21 cellular contexts compared by ENCODE assay signal in genomic region chr1:201459052-201459451, GRCh38. TPM values are rescaled to one million over a fixed set of nuclear protein-coding genes. Genes with fewer than 3 reads are reported as not detected.
DNase-seq lines count a peak whose midpoint lies in the region; ATAC-seq, FAIRE-seq and TF ChIP-seq lines count a peak whose summit lies in the region.
"Had no signal": no experiment of that assay in that cellular context is flagged by ENCODE, and none has a peak within 500 bp of the region (broad histone marks: within the 10 kb centered on the region; RNA-seq: fewer than 3 reads in every experiment).

No MANE protein-coding gene starts in this region.

- no peaks in the 10 kb centered on the region for H3K79me2 ChIP-seq in HepG2 (ENCODE audit: insufficient read depth, low read length)

- H3K9ac ChIP-seq in kidney (ENCODE audit: low read length in 2 of 2) (no peak overlapping the region), HepG2 (ENCODE audit: insufficient read depth, low read depth, low read length) (no peak overlapping the region)
- H3K9ac ChIP-seq: GM23248, KMS-11, SK-N-SH had no signal

- TF ChIP-seq EP300 in HepG2 (IDR thresholded peaks at IDR 0.05; ENCODE audit: low read depth in 2 of 2, low read length in 2 of 2) (no peak), HepG2 (CRISPR knock-in tag; IDR thresholded peaks at IDR 0.05; ENCODE audit: borderline replicate concordance) (no peak)

- 53% methylated on average over 3 of the region's 3 CpGs for WGBS in HepG2 (ENCODE audit: low lambda C conversion rate)

- no peak overlapping the region for H3K4me2 ChIP-seq in HepG2 (ENCODE audit: low read depth, low read length)
- H3K4me2 ChIP-seq: KMS-11, SK-N-SH had no signal

- H3K4me1 ChIP-seq in kidney (ENCODE audit: control insufficient read depth in 1 of 2, insufficient read depth in 1 of 2, low read depth in 1 of 2, low read length in 2 of 2), result peaks cover 4 to 7% of the 10 kb centered on the region in 2 donors
- peaks cover 58 to 72% of the 10 kb centered on the region in 2 donors for H3K4me1 ChIP-seq in gastrocnemius medialis
- peaks cover 46% of the 10 kb centered on the region for H3K4me1 ChIP-seq in HepG2 (ENCODE audit: insufficient read depth, low read length)

- no peak for TF ChIP-seq CTCF in kidney (IDR thresholded peaks at IDR 0.05; ENCODE audit: borderline replicate concordance, extremely low read depth, insufficient read depth)
- no peak for TF ChIP-seq CTCF in gastrocnemius medialis (IDR thresholded peaks at IDR 0.05 in 4 of 5, conservative IDR thresholded peaks at IDR 0.05 in 1 of 5)
- TF ChIP-seq CTCF in HepG2 (CRISPR knock-in tag; IDR thresholded peaks at IDR 0.05), result no peak

- FAIRE-seq in HTR-8/SVneo (lab: Jason Lieb, UNC) (peak; percentile 66), kidney (lab: Jason Lieb, UNC) (no peak), HepG2 (lab: Jason Lieb, UNC) (no peak)

- BruUV-seq in HepG2 (replicated peaks; lab: Mats Ljungman, UMichigan), result no TSS peak

- TF ChIP-seq POLR2A in gastrocnemius medialis (IDR thresholded peaks at IDR 0.05) (no peak), HepG2 (IDR thresholded peaks at IDR 0.05; ENCODE audit: insufficient read depth in 1 of 2, low read depth in 2 of 2, low read length in 2 of 2) (no peak)

- H2AFZ ChIP-seq in HepG2 (ENCODE audit: low read length), result no peak overlapping the region
- H2AFZ ChIP-seq: GM23248 had no signal

- H3K9me3 ChIP-seq in kidney (ENCODE audit: control insufficient read depth in 1 of 2, low read length in 2 of 2) (no peaks in the 10 kb centered on the region), gastrocnemius medialis (no peaks in the 10 kb centered on the region), HepG2 (ENCODE audit: low read length) (no peaks in the 10 kb centered on the region)
- H3K9me3 ChIP-seq: SK-N-SH had no signal

- POLR2A ChIA-PET in HepG2 (lab: Yijun Ruan, JAX), result interaction anchor here (1.0 kb wide), 1 partner anchor 11 kb away, joined by 4 read pairs; no protein-coding TSS in a partner anchor

- H3K27me3 ChIP-seq in gastrocnemius medialis, result no peaks in the 10 kb centered on the region
- H3K27me3 ChIP-seq in HepG2 (ENCODE audit: control insufficient read depth in 1 of 2, insufficient read depth in 2 of 2, low read length in 2 of 2), result peaks cover 0 to 25% of the 10 kb centered on the region in 2 experiments; a peak in 3 of 5 replicates

- ATAC-seq in gastrocnemius medialis (no peak), HepG2 (no peak), HG03280 (IDR thresholded peaks at IDR 0.05; ENCODE audit: unreplicated experiment) (no peak)
- ATAC-seq: HCT116 had no signal

- CTCF ChIA-PET in HepG2 (lab: Yijun Ruan, JAX; ENCODE audit: low intra/inter-chr PET ratio, low total read pairs), result no interaction called here

- H3K4me3 ChIP-seq in kidney (ENCODE audit: low read length in 2 of 2) (no peak overlapping the region), gastrocnemius medialis (no peak overlapping the region), HepG2 (replicated peaks in 1 of 3; ENCODE audit: insufficient read depth in 1 of 3, low read depth in 2 of 3, low read length in 3 of 3) (no peak overlapping the region)
- H3K4me3 ChIP-seq: GM23248 had no signal

- H3K27ac ChIP-seq in kidney (ENCODE audit: low read depth in 2 of 2, low read length in 2 of 2) (no peak overlapping the region), gastrocnemius medialis (peak overlapping the region; percentile 92 to 100 (median 100)), HepG2 (ENCODE audit: extremely low read length, insufficient read depth, low read length) (no peak overlapping the region)
- H3K27ac ChIP-seq: KMS-11 had no signal

- DNase-seq in HTR-8/SVneo (ENCODE audit: insufficient read length, low spot score) (no peak), kidney (peak; percentile 18), gastrocnemius medialis (no peak), HepG2 (ENCODE audit: low spot score) (no peak), RKO (ENCODE audit: low spot score) (no peak), amniotic stem cell (lab: John Stamatoyannopoulos, UW) (no peak)
- DNase-seq: AML-193, DMS 273 treated with DMSO at 0.1 percent for 48 hours, GF-D8, GM23248, MV-4-11, NCI-H1694 treated with DMSO at 0.1 percent for 48 hours, NCI-H510A treated with DMSO at 0.1 percent for 48 hours, NCI-H774, SHP77 treated with DMSO at 0.1 percent for 48 hours, SK-N-SH had no signal

- in situ Hi-C loops in gastrocnemius medialis (cut with MboI; ENCODE audit: low sequenced_read_pairs in 4 of 4) (no loop called here), HepG2 (cut with HindIII; ENCODE audit: extremely low pct_ligation_motif_present, low pct_unique_long_range_greater_than_20kb) (no loop called here)

- TF ChIP-seq RAD21 in HepG2 (CRISPR knock-in tag; IDR thresholded peaks at IDR 0.05), result no peak

- H3K36me3 ChIP-seq in kidney (ENCODE audit: control insufficient read depth in 1 of 2, insufficient read depth in 2 of 2, low read length in 2 of 2), result no peaks in the 10 kb centered on the region
- H3K36me3 ChIP-seq in gastrocnemius medialis, result no peaks in the 10 kb centered on the region
- no peaks in the 10 kb centered on the region for H3K36me3 ChIP-seq in HepG2 (replicated peaks in 1 of 2; ENCODE audit: control insufficient read depth in 1 of 2, insufficient read depth in 2 of 2, low read length in 2 of 2)

- no peaks in the 10 kb centered on the region for H4K20me1 ChIP-seq in HepG2 (ENCODE audit: insufficient read depth, low read length)

- intact Hi-C loops in kidney (cut with DNase I), result no loop called here
- intact Hi-C loops in gastrocnemius medialis (cut with DNase I; ENCODE audit: low total_unique reads), result no loop called here
- intact Hi-C loops in HepG2 (cut with micrococcal nuclease; ENCODE audit: unreplicated experiment), result no loop called here

RNA-seq across cellular contexts. Expression of gene PHLDA3, which starts 9.9 kb away (rescaled TPM):
- 25.6 TPM for total RNA-seq in kidney
- polyA plus RNA-seq in kidney (ENCODE audit: insufficient read depth, low read depth, low replicate concordance), result 27.3 TPM
- total RNA-seq in gastrocnemius medialis, result 10 to 100 TPM in 3 of 4 donors, 1 to 10 TPM in 1; 7.4 to 91.8 (median 62.7) TPM
- total RNA-seq in HepG2 (2016; rRNA removed; fragmentation: Illumina TruSeq; extraction: Trizol), result 29.1 and 33.6 TPM in 2 replicates
- total RNA-seq in HepG2 (2016; cell fraction: cytosol; rRNA removed; fragmentation: Illumina TruSeq; extraction: Trizol; ENCODE audit: low read depth), result 13.4 and 13.7 TPM in 2 replicates
- total RNA-seq in HepG2 (2016; cell fraction: insoluble cytoplasmic fraction; rRNA removed; fragmentation: Illumina TruSeq; extraction: Trizol), result 29.0 and 34.8 TPM in 2 replicates
- total RNA-seq in HepG2 (2016; cell fraction: membrane; rRNA removed; fragmentation: Illumina TruSeq; extraction: Trizol), result 27.3 and 32.8 TPM in 2 replicates
- total RNA-seq in HepG2 (2016; cell fraction: nucleus; rRNA removed; fragmentation: Illumina TruSeq; extraction: Trizol), result 15.5 and 17.9 TPM in 2 replicates
- polyA plus RNA-seq in HepG2 (2011; rRNA removed), result 16.7 and 25.1 TPM in 2 replicates
- 18.1 and 31.9 TPM in 2 replicates for polyA plus RNA-seq in HepG2 (2011; cell fraction: cytosol; rRNA removed)
- 18.6 and 19.4 TPM in 2 replicates for polyA plus RNA-seq in HepG2 (2011; cell fraction: nucleus; rRNA removed)
- 6.9 and 12.1 TPM in 2 replicates for polyA plus RNA-seq in HepG2 (2012)
- polyA plus RNA-seq in HepG2 (2016; cell fraction: cytosol; fragmentation: Illumina TruSeq; extraction: Trizol; ENCODE audit: low read depth), result 23.0 and 26.1 TPM in 2 replicates
- polyA plus RNA-seq in HepG2 (2016; cell fraction: insoluble cytoplasmic fraction; fragmentation: Illumina TruSeq; extraction: Trizol; ENCODE audit: low read depth), result 47.7 and 53.8 TPM in 2 replicates
- 39.2 and 43.9 TPM in 2 replicates for polyA plus RNA-seq in HepG2 (2016; cell fraction: membrane; fragmentation: Illumina TruSeq; extraction: Trizol; ENCODE audit: low read depth)
- 43.9 and 44.6 TPM in 2 replicates for polyA plus RNA-seq in HepG2 (2016; cell fraction: nucleus; fragmentation: Illumina TruSeq; extraction: Trizol; ENCODE audit: insufficient read depth, low read depth)
- 16.2 and 21.4 TPM in 2 replicates for polyA minus RNA-seq in HepG2 (2011; rRNA and poly(A)+ RNA removed; ENCODE audit: low replicate concordance)
- polyA minus RNA-seq in HepG2 (2011; cell fraction: cytosol; rRNA and poly(A)+ RNA removed), result 11.5 and 15.4 TPM in 2 replicates
- polyA minus RNA-seq in HepG2 (2011; cell fraction: nucleus; rRNA and poly(A)+ RNA removed), result 13.6 and 15.2 TPM in 2 replicates
- total RNA-seq: OCI-LY7 had no signal

RNA-seq across cellular contexts. Expression of gene TNNI1, which starts 37.5 kb away (rescaled TPM):
- total RNA-seq in kidney (not detected), gastrocnemius medialis (1,000 to 10,000 TPM in 2 of 4 donors, 100 to 1,000 TPM in 2; 304 to 3,604 (median 1,823) TPM), HepG2 (2016; rRNA removed; fragmentation: Illumina TruSeq; extraction: Trizol) (not detected in 2 replicates)
- polyA plus RNA-seq in kidney (ENCODE audit: insufficient read depth, low read depth, low replicate concordance) (17.7 TPM), HepG2 (2011; rRNA removed) (not detected in 2 replicates)
- total RNA-seq in HepG2 (2016; cell fraction: cytosol; rRNA removed; fragmentation: Illumina TruSeq; extraction: Trizol; ENCODE audit: low read depth), result 0.09 TPM in 1 of 2 replicates, not detected in the other
- total RNA-seq in HepG2 (2016; cell fraction: insoluble cytoplasmic fraction; rRNA removed; fragmentation: Illumina TruSeq; extraction: Trizol), result not detected in 2 replicates
- total RNA-seq in HepG2 (2016; cell fraction: membrane; rRNA removed; fragmentation: Illumina TruSeq; extraction: Trizol), result 0.03 TPM in 1 of 2 replicates, not detected in the other
- total RNA-seq in HepG2 (2016; cell fraction: nucleus; rRNA removed; fragmentation: Illumina TruSeq; extraction: Trizol), result not detected in 2 replicates
- not detected in 2 replicates for polyA plus RNA-seq in HepG2 (2011; cell fraction: cytosol; rRNA removed)
- not detected in 2 replicates for polyA plus RNA-seq in HepG2 (2011; cell fraction: nucleus; rRNA removed)
- 0.59 and 0.61 TPM in 2 replicates for polyA plus RNA-seq in HepG2 (2012)
- not detected in 2 replicates for polyA plus RNA-seq in HepG2 (2016; cell fraction: cytosol; fragmentation: Illumina TruSeq; extraction: Trizol; ENCODE audit: low read depth)
- not detected in 2 replicates for polyA plus RNA-seq in HepG2 (2016; cell fraction: insoluble cytoplasmic fraction; fragmentation: Illumina TruSeq; extraction: Trizol; ENCODE audit: low read depth)
- not detected in 2 replicates for polyA plus RNA-seq in HepG2 (2016; cell fraction: membrane; fragmentation: Illumina TruSeq; extraction: Trizol; ENCODE audit: low read depth)
- polyA plus RNA-seq in HepG2 (2016; cell fraction: nucleus; fragmentation: Illumina TruSeq; extraction: Trizol; ENCODE audit: insufficient read depth, low read depth), result not detected in 2 replicates
- polyA minus RNA-seq in HepG2 (2011; rRNA and poly(A)+ RNA removed; ENCODE audit: low replicate concordance), result not detected in 2 replicates
- not detected in 2 replicates for polyA minus RNA-seq in HepG2 (2011; cell fraction: cytosol; rRNA and poly(A)+ RNA removed)
- polyA minus RNA-seq in HepG2 (2011; cell fraction: nucleus; rRNA and poly(A)+ RNA removed), result 0.12 and 0.13 TPM in 2 replicates
- total RNA-seq: GM23248 had no signal
- polyA plus RNA-seq: SK-N-SH had no signal

RNA-seq across cellular contexts. Expression of gene CSRP1, which starts 47.9 kb away (rescaled TPM):
- 236 TPM for total RNA-seq in kidney
- polyA plus RNA-seq in kidney (ENCODE audit: insufficient read depth, low read depth, low replicate concordance), result 211 TPM
- 10 to 100 TPM; 22.7 to 91.1 (median 68.9) TPM for total RNA-seq in gastrocnemius medialis
- 68.9 and 70.8 TPM in 2 replicates for total RNA-seq in HepG2 (2016; rRNA removed; fragmentation: Illumina TruSeq; extraction: Trizol)
- 12.3 and 12.8 TPM in 2 replicates for total RNA-seq in HepG2 (2016; cell fraction: cytosol; rRNA removed; fragmentation: Illumina TruSeq; extraction: Trizol; ENCODE audit: low read depth)
- 66.1 and 69.5 TPM in 2 replicates for total RNA-seq in HepG2 (2016; cell fraction: insoluble cytoplasmic fraction; rRNA removed; fragmentation: Illumina TruSeq; extraction: Trizol)
- total RNA-seq in HepG2 (2016; cell fraction: membrane; rRNA removed; fragmentation: Illumina TruSeq; extraction: Trizol), result 28.9 and 33.8 TPM in 2 replicates
- 35.6 and 44.2 TPM in 2 replicates for total RNA-seq in HepG2 (2016; cell fraction: nucleus; rRNA removed; fragmentation: Illumina TruSeq; extraction: Trizol)
- 14.5 and 17.7 TPM in 2 replicates for polyA plus RNA-seq in HepG2 (2011; rRNA removed)
- polyA plus RNA-seq in HepG2 (2011; cell fraction: cytosol; rRNA removed), result 15.2 and 17.2 TPM in 2 replicates
- 10.9 and 14.9 TPM in 2 replicates for polyA plus RNA-seq in HepG2 (2011; cell fraction: nucleus; rRNA removed)
- 9.9 and 18.8 TPM in 2 replicates for polyA plus RNA-seq in HepG2 (2012)
- 15.3 and 18.6 TPM in 2 replicates for polyA plus RNA-seq in HepG2 (2016; cell fraction: cytosol; fragmentation: Illumina TruSeq; extraction: Trizol; ENCODE audit: low read depth)
- 83.1 and 92.4 TPM in 2 replicates for polyA plus RNA-seq in HepG2 (2016; cell fraction: insoluble cytoplasmic fraction; fragmentation: Illumina TruSeq; extraction: Trizol; ENCODE audit: low read depth)
- polyA plus RNA-seq in HepG2 (2016; cell fraction: membrane; fragmentation: Illumina TruSeq; extraction: Trizol; ENCODE audit: low read depth), result 29.6 and 30.8 TPM in 2 replicates
- polyA plus RNA-seq in HepG2 (2016; cell fraction: nucleus; fragmentation: Illumina TruSeq; extraction: Trizol; ENCODE audit: insufficient read depth, low read depth), result 54.3 and 54.9 TPM in 2 replicates
- 22.9 and 266 TPM in 2 replicates for polyA minus RNA-seq in HepG2 (2011; rRNA and poly(A)+ RNA removed; ENCODE audit: low replicate concordance)
- polyA minus RNA-seq in HepG2 (2011; cell fraction: cytosol; rRNA and poly(A)+ RNA removed), result 8.4 and 9.1 TPM in 2 replicates
- polyA minus RNA-seq in HepG2 (2011; cell fraction: nucleus; rRNA and poly(A)+ RNA removed), result 9.1 and 11.7 TPM in 2 replicates

RNA-seq across cellular contexts. Expression of gene LAD1, which starts 59.9 kb away (rescaled TPM):
- total RNA-seq in kidney (72.6 TPM), gastrocnemius medialis (1 to 10 TPM in 2 of 4 donors, under 1 TPM in 2; 0.25 to 6.2 (median 0.92) TPM), HepG2 (2016; rRNA removed; fragmentation: Illumina TruSeq; extraction: Trizol) (41.2 and 65.6 TPM in 2 replicates)
- polyA plus RNA-seq in kidney (ENCODE audit: insufficient read depth, low read depth, low replicate concordance) (70.7 TPM), HepG2 (2011; rRNA removed) (10.8 and 16.3 TPM in 2 replicates)
- total RNA-seq in HepG2 (2016; cell fraction: cytosol; rRNA removed; fragmentation: Illumina TruSeq; extraction: Trizol; ENCODE audit: low read depth), result 11.0 and 15.5 TPM in 2 replicates
- 41.4 and 67.3 TPM in 2 replicates for total RNA-seq in HepG2 (2016; cell fraction: insoluble cytoplasmic fraction; rRNA removed; fragmentation: Illumina TruSeq; extraction: Trizol)
- 26.5 and 29.9 TPM in 2 replicates for total RNA-seq in HepG2 (2016; cell fraction: membrane; rRNA removed; fragmentation: Illumina TruSeq; extraction: Trizol)
- 43.9 and 47.8 TPM in 2 replicates for total RNA-seq in HepG2 (2016; cell fraction: nucleus; rRNA removed; fragmentation: Illumina TruSeq; extraction: Trizol)
- polyA plus RNA-seq in HepG2 (2011; cell fraction: cytosol; rRNA removed), result 9.4 and 9.8 TPM in 2 replicates
- 11.5 and 21.4 TPM in 2 replicates for polyA plus RNA-seq in HepG2 (2011; cell fraction: nucleus; rRNA removed)
- polyA plus RNA-seq in HepG2 (2012), result 18.4 and 19.1 TPM in 2 replicates
- polyA plus RNA-seq in HepG2 (2016; cell fraction: cytosol; fragmentation: Illumina TruSeq; extraction: Trizol; ENCODE audit: low read depth), result 11.7 and 13.7 TPM in 2 replicates
- polyA plus RNA-seq in HepG2 (2016; cell fraction: insoluble cytoplasmic fraction; fragmentation: Illumina TruSeq; extraction: Trizol; ENCODE audit: low read depth), result 55.2 and 58.0 TPM in 2 replicates
- 25.4 and 27.9 TPM in 2 replicates for polyA plus RNA-seq in HepG2 (2016; cell fraction: membrane; fragmentation: Illumina TruSeq; extraction: Trizol; ENCODE audit: low read depth)
- polyA plus RNA-seq in HepG2 (2016; cell fraction: nucleus; fragmentation: Illumina TruSeq; extraction: Trizol; ENCODE audit: insufficient read depth, low read depth), result 64.1 and 70.5 TPM in 2 replicates
- 0.16 and 19.5 TPM in 2 replicates for polyA minus RNA-seq in HepG2 (2011; rRNA and poly(A)+ RNA removed; ENCODE audit: low replicate concordance)
- 6.4 and 8.8 TPM in 2 replicates for polyA minus RNA-seq in HepG2 (2011; cell fraction: cytosol; rRNA and poly(A)+ RNA removed)
- polyA minus RNA-seq in HepG2 (2011; cell fraction: nucleus; rRNA and poly(A)+ RNA removed), result 22.8 and 27.4 TPM in 2 replicates
- total RNA-seq: GM23248, OCI-LY7, RPMI7951 had no signal
- polyA plus RNA-seq: GM23248, SK-N-SH had no signal

Comparison
In these comparisons a context has a peak if more than half of its experiments do, and no peak if none do; other contexts are left out.
1. H3K27ac ChIP-seq: peak in gastrocnemius medialis (4 of 4); none in kidney (0 of 2) and HepG2 (single experiment).
2. RNA of gene TNNI1, which starts 37.5 kb away (total RNA-seq): 304 to 3,604 TPM in gastrocnemius medialis; not detected in kidney (single experiment) and 0.03 to 0.09 TPM in HepG2; every median in the first group is over 100 times any median in the second.